In the genomic region with DNA sequence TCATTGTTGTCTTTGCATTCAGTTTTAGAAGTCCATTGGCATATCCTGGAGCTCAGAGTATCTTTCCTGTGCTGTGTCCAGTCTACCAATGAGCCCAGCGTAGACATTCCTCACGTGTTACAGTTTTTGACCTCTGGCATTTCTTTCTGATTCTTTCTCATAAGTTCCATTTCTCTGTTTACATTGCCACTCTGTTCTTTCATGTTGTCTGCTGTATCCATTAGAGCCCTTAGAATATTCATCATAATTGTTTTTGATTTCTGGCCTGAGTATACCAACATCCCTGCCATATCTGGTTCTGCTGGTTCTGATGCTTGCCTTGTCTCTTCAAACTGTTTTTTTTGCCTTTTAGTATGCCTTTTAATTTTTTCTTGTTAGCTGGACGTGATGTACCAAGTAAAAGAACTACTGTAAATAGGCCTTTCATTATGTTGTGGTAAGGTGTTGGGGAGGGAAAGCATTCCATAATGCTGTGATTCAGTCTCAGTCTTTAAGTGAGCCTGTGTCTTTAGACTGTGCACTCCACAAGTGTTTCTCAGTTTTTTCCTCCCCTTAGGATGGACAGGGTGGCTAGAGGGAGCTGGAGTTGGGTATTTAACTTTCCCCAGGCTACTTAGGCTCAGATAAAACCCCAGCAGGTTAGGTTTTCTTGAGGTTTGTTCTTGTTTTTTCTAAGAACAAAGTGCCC, we compare ENCODE assay signal across 17 cellular contexts. TPM values are rescaled to one million over a fixed set of nuclear protein-coding genes. Genes with fewer than 3 reads are reported as not detected.
DNase-seq lines count a peak whose midpoint lies in the region; ATAC-seq and TF ChIP-seq lines count a peak whose summit lies in the region.
"Had no signal": no experiment of that assay in that cellular context is flagged by ENCODE, and none has a peak within 500 bp of the region (broad histone marks: within the 10 kb centered on the region; RNA-seq: fewer than 3 reads in every experiment).

No MANE protein-coding gene starts in this region.

- H3K4me1 ChIP-seq in GM23338 (ENCODE audit: insufficient read depth) (no peaks in the 10 kb centered on the region), hepatocyte (ENCODE audit: insufficient read depth) (no peaks in the 10 kb centered on the region)
- H3K4me1 ChIP-seq: right lobe of liver had no signal

- peak; percentile 16 for DNase-seq in AG10803 (ENCODE audit: low read depth)
- DNase-seq in GM23338 (ENCODE audit: low spot score), result no peak
- no peak for DNase-seq in central memory CD8-positive, alpha-beta T cell (ENCODE audit: low spot score in 2 of 2)
- no peak for DNase-seq in hepatocyte (ENCODE audit: low spot score)
- no peak for DNase-seq in SK-N-DZ (ENCODE audit: low spot score)
- no peak for DNase-seq in activated naive CD8-positive, alpha-beta T cell treated with anti-CD3 and anti-CD28 coated beads for 36 hours
- DNase-seq in NCI-H2107 (lab: John Stamatoyannopoulos, UW), result no peak
- DNase-seq in T-helper 17 cell, result no peak
- DNase-seq: activated CD4-positive, alpha-beta T cell treated with anti-CD3 and anti-CD28 coated beads for 1 hour; activated naive CD4-positive, alpha-beta T cell treated with Interleukin-2 at 50 U/mL for 16 hours; COR-L47; left colon; MV-4-11; NCI-H2081; NCI-H524 treated with DMSO at 0.1 percent for 48 hours; right lobe of liver; T-helper 9 cell had no signal

- H3F3A ChIP-seq in GM23338 (replicated peaks; ENCODE audit: low read depth), result no peaks in the 10 kb centered on the region

- peaks cover 43% of the 10 kb centered on the region for H3K36me3 Mint-ChIP-seq in GM23338 (ENCODE audit: low read depth)
- H3K36me3 Mint-ChIP-seq in central memory CD8-positive, alpha-beta T cell (ENCODE audit: insufficient read depth), result peaks cover 46% of the 10 kb centered on the region
- H3K36me3 Mint-ChIP-seq in activated naive CD8-positive, alpha-beta T cell treated with anti-CD3 and anti-CD28 coated beads for 36 hours, result peaks cover 48% of the 10 kb centered on the region
- H3K36me3 Mint-ChIP-seq in T-helper 17 cell (ENCODE audit: low read depth), result peaks cover 23% of the 10 kb centered on the region

- H4K20me1 ChIP-seq in GM23338 (replicated peaks; ENCODE audit: insufficient read depth), result peaks cover 4% of the 10 kb centered on the region; the same call in 1 of the 2 replicates
- no peaks in the 10 kb centered on the region for H4K20me1 ChIP-seq in hepatocyte (ENCODE audit: insufficient read depth, poor library complexity, severe bottlenecking)

- H3K4me2 ChIP-seq in GM23338, result no peak overlapping the region
- no peak overlapping the region for H3K4me2 ChIP-seq in hepatocyte

- no peaks in the 10 kb centered on the region for H3K9me3 Mint-ChIP-seq in GM23338
- H3K9me3 Mint-ChIP-seq in central memory CD8-positive, alpha-beta T cell, result no peaks in the 10 kb centered on the region
- H3K9me3 Mint-ChIP-seq in activated naive CD8-positive, alpha-beta T cell treated with anti-CD3 and anti-CD28 coated beads for 36 hours, result no peaks in the 10 kb centered on the region

- peak overlapping the region; percentile 11; the same call in 1 of the 2 replicates for H3K27ac Mint-ChIP-seq in GM23338
- peak overlapping the region; percentile 86 for H3K27ac Mint-ChIP-seq in central memory CD8-positive, alpha-beta T cell (ENCODE audit: low read depth)
- H3K27ac Mint-ChIP-seq in activated naive CD8-positive, alpha-beta T cell treated with anti-CD3 and anti-CD28 coated beads for 36 hours, result no peak overlapping the region
- no peak overlapping the region for H3K27ac Mint-ChIP-seq in T-helper 17 cell

- H3K4me1 Mint-ChIP-seq in GM23338 (peaks cover 3% of the 10 kb centered on the region; the same call in 1 of the 3 replicates), T-helper 17 cell (peaks cover 14% of the 10 kb centered on the region)
- peaks cover 34% of the 10 kb centered on the region for H3K4me1 Mint-ChIP-seq in central memory CD8-positive, alpha-beta T cell
- H3K4me1 Mint-ChIP-seq in activated naive CD8-positive, alpha-beta T cell treated with anti-CD3 and anti-CD28 coated beads for 36 hours, result peaks cover 6% of the 10 kb centered on the region

- H3K36me3 ChIP-seq in GM23338 (ENCODE audit: insufficient read depth), result peaks cover 16% of the 10 kb centered on the region
- H3K36me3 ChIP-seq in hepatocyte (replicated peaks; ENCODE audit: insufficient read depth, low read depth), result no peaks in the 10 kb centered on the region

- H2AFZ ChIP-seq in GM23338 (no peak overlapping the region), hepatocyte (no peak overlapping the region)

- no peaks in the 10 kb centered on the region for H3K9me2 ChIP-seq in GM23338 (ENCODE audit: insufficient read depth)
- H3K9me2 ChIP-seq in hepatocyte (replicated peaks; ENCODE audit: insufficient read depth), result no peaks in the 10 kb centered on the region

- H3K4me3 ChIP-seq in AG10803 (ENCODE audit: low read length) (no peak overlapping the region), GM23338 (no peak overlapping the region), hepatocyte (no peak overlapping the region)
- H3K4me3 ChIP-seq: right lobe of liver had no signal

- no peak for ATAC-seq in GM23338
- ATAC-seq in central memory CD8-positive, alpha-beta T cell (replicated peaks; ENCODE audit: extremely low read depth, poor library complexity, severe bottlenecking), result no peak
- no peak for ATAC-seq in T-helper 17 cell
- ATAC-seq: left colon, right lobe of liver had no signal

- WGBS in hepatocyte (ENCODE audit: low lambda C conversion rate, missing lambda C conversion rate), result 89% methylated on average over 3 of the region's 3 CpGs

- H3K27me3 ChIP-seq in GM23338 (ENCODE audit: insufficient read depth) (no peaks in the 10 kb centered on the region), hepatocyte (no peaks in the 10 kb centered on the region)
- H3K27me3 ChIP-seq: right lobe of liver had no signal

- H3K4me3 Mint-ChIP-seq in GM23338, result no peak overlapping the region
- no peak overlapping the region for H3K4me3 Mint-ChIP-seq in central memory CD8-positive, alpha-beta T cell
- H3K4me3 Mint-ChIP-seq in activated naive CD8-positive, alpha-beta T cell treated with anti-CD3 and anti-CD28 coated beads for 36 hours, result no peak overlapping the region
- H3K4me3 Mint-ChIP-seq in T-helper 17 cell, result no peak overlapping the region

- H3K27me3 Mint-ChIP-seq in GM23338 (ENCODE audit: insufficient read depth, low read depth, poor library complexity) (no peaks in the 10 kb centered on the region), T-helper 17 cell (no peaks in the 10 kb centered on the region)
- no peaks in the 10 kb centered on the region for H3K27me3 Mint-ChIP-seq in central memory CD8-positive, alpha-beta T cell
- H3K27me3 Mint-ChIP-seq in activated naive CD8-positive, alpha-beta T cell treated with anti-CD3 and anti-CD28 coated beads for 36 hours, result no peaks in the 10 kb centered on the region

- peaks cover 24% of the 10 kb centered on the region for H3K79me2 ChIP-seq in GM23338 (replicated peaks; ENCODE audit: insufficient read depth)
- H3K79me2 ChIP-seq in hepatocyte, result peaks cover 10% of the 10 kb centered on the region

- no peak for TF ChIP-seq CTCF in AG10803 (conservative IDR thresholded peaks at IDR 0.05; ENCODE audit: low read length)
- no peak for TF ChIP-seq CTCF in GM23338 (conservative IDR thresholded peaks at IDR 0.05; ENCODE audit: low read depth in 2 of 2)
- TF ChIP-seq CTCF in hepatocyte (IDR thresholded peaks at IDR 0.05; ENCODE audit: poor library complexity), result no peak

- no peak overlapping the region for H3K27ac ChIP-seq in GM23338 (ENCODE audit: low read depth)
- peak overlapping the region; percentile 5 for H3K27ac ChIP-seq in hepatocyte
- H3K27ac ChIP-seq: right lobe of liver had no signal

- H3K9me3 ChIP-seq in hepatocyte (ENCODE audit: low read depth), result no peaks in the 10 kb centered on the region
- H3K9me3 ChIP-seq in T-helper 17 cell (ENCODE audit: control insufficient read depth, low read length, poor library complexity, severe bottlenecking), result no peaks in the 10 kb centered on the region
- H3K9me3 ChIP-seq: right lobe of liver had no signal

TF ChIP-seq in GM23338, 12 proteins besides CTCF, POLR2A, EP300 and RAD21 (continues in another document):
- TF ChIP-seq POLR2AphosphoS5 (IDR thresholded peaks at IDR 0.05; ENCODE audit: low read depth), result no peak
- no peak for TF ChIP-seq EZH2 (IDR thresholded peaks at IDR 0.05; ENCODE audit: low read depth, unreplicated experiment)
- TF ChIP-seq, protein P1, sequence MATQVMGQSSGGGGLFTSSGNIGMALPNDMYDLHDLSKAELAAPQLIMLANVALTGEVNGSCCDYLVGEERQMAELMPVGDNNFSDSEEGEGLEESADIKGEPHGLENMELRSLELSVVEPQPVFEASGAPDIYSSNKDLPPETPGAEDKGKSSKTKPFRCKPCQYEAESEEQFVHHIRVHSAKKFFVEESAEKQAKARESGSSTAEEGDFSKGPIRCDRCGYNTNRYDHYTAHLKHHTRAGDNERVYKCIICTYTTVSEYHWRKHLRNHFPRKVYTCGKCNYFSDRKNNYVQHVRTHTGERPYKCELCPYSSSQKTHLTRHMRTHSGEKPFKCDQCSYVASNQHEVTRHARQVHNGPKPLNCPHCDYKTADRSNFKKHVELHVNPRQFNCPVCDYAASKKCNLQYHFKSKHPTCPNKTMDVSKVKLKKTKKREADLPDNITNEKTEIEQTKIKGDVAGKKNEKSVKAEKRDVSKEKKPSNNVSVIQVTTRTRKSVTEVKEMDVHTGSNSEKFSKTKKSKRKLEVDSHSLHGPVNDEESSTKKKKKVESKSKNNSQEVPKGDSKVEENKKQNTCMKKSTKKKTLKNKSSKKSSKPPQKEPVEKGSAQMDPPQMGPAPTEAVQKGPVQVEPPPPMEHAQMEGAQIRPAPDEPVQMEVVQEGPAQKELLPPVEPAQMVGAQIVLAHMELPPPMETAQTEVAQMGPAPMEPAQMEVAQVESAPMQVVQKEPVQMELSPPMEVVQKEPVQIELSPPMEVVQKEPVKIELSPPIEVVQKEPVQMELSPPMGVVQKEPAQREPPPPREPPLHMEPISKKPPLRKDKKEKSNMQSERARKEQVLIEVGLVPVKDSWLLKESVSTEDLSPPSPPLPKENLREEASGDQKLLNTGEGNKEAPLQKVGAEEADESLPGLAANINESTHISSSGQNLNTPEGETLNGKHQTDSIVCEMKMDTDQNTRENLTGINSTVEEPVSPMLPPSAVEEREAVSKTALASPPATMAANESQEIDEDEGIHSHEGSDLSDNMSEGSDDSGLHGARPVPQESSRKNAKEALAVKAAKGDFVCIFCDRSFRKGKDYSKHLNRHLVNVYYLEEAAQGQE (IDR thresholded peaks at IDR 0.05; ENCODE audit: unreplicated experiment), result no peak
- no peak for TF ChIP-seq NANOG (IDR thresholded peaks at IDR 0.05; ENCODE audit: borderline replicate concordance)

RNA-seq across cellular contexts. Expression of gene CEP192, which starts 35.6 kb away (rescaled TPM):
- total RNA-seq in GM23338 (2014; rRNA removed; shearing (Covaris generic)), result 23.3 and 30.6 TPM in 2 replicates
- polyA plus RNA-seq in GM23338 (2016; fragmentation: Nextera tagmentation; extraction: Ambion mirVana), result 15.2 and 19.9 TPM in 2 replicates
- total RNA-seq in hepatocyte, result 16.5 and 17.4 TPM in 2 replicates
- polyA plus RNA-seq in hepatocyte, result 7.9 and 9.8 TPM in 2 replicates
- 33.2 and 34.3 TPM in 2 replicates for polyA plus RNA-seq in SK-N-DZ (2014; cell fraction: cytosol; rRNA removed)
- 26.7 and 34.7 TPM in 2 replicates for polyA plus RNA-seq in SK-N-DZ (2014; cell fraction: nucleus; rRNA removed)
- 10 to 100 TPM; 26.2 to 27.5 TPM for total RNA-seq in activated naive CD8-positive, alpha-beta T cell treated with anti-CD3 and anti-CD28 coated beads for 36 hours
- 10 to 100 TPM; 30.4 to 32.6 TPM for total RNA-seq in T-helper 17 cell

Comparison
In these comparisons a context has a peak if more than half of its experiments do, and no peak if none do; other contexts are left out.
1. H3K27ac Mint-ChIP-seq: peak in GM23338 (single experiment) and central memory CD8-positive, alpha-beta T cell (single experiment); none in activated naive CD8-positive, alpha-beta T cell treated with anti-CD3 and anti-CD28 coated beads for 36 hours (single experiment) and T-helper 17 cell (single experiment).